In the genomic region with DNA sequence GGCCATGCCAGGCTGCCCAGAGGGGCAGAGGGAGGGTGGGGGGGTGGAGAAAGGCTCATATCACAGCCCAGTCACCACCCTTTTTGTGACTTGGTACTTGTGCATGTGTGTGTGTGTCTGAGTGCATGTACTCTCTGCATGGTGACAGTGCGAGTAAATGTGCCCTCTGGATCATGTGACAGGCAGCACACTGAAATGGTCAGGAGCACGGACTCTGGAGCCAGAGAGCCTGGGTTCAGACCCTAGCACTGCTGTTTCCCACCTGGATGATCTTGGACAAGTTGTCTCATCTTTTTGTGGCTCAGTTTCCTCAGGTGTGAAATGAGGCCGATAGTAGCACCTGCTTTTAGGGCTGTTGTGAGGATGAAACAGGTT, we compare ENCODE assay signal across 9 cellular contexts. TPM values are rescaled to one million over a fixed set of nuclear protein-coding genes. Genes with fewer than 3 reads are reported as not detected.
DNase-seq lines count a peak whose midpoint lies in the region; ATAC-seq, FAIRE-seq and TF ChIP-seq lines count a peak whose summit lies in the region.
"Had no signal": no experiment of that assay in that cellular context is flagged by ENCODE, and none has a peak within 500 bp of the region (broad histone marks: within the 10 kb centered on the region; RNA-seq: fewer than 3 reads in every experiment).

No MANE protein-coding gene starts in this region.

- no peak overlapping the region for H3K4me3 Mint-ChIP-seq in activated CD4-positive, alpha-beta T cell treated with anti-CD3 and anti-CD28 coated beads, Interleukin-2, amount 10 ng/mL, durations not matched to agents 24 days and 14 days
- no peak overlapping the region for H3K4me3 Mint-ChIP-seq in activated naive CD8-positive, alpha-beta T cell treated with anti-CD3 and anti-CD28 coated beads, Interleukin-2, amount 50 U/mL, for 24 hours
- H3K4me3 Mint-ChIP-seq: HFFc6 had no signal

- H3K4me3 ChIP-seq in kidney (ENCODE audit: low read length in 2 of 2) = peak overlapping the region; percentile 3 to 91
- H3K4me3 ChIP-seq in stomach smooth muscle (ENCODE audit: low read length in 2 of 2) = peak overlapping the region in 1 of 2 donors; percentile 87

- peaks cover 12 to 25% of the 10 kb centered on the region in 2 donors for H3K4me1 ChIP-seq in kidney (ENCODE audit: control insufficient read depth in 1 of 2, insufficient read depth in 1 of 2, low read depth in 1 of 2, low read length in 2 of 2)
- peaks cover 44% of the 10 kb centered on the region for H3K4me1 ChIP-seq in stomach smooth muscle (ENCODE audit: control insufficient read depth, insufficient read depth, low read length)

- peaks cover 27% of the 10 kb centered on the region for H3K36me3 Mint-ChIP-seq in activated CD4-positive, alpha-beta T cell treated with anti-CD3 and anti-CD28 coated beads, Interleukin-2, amount 10 ng/mL, durations not matched to agents 24 days and 14 days (ENCODE audit: low read depth)
- H3K36me3 Mint-ChIP-seq in activated naive CD8-positive, alpha-beta T cell treated with anti-CD3 and anti-CD28 coated beads, Interleukin-2, amount 50 U/mL, for 24 hours (ENCODE audit: low read depth) = peaks cover 7% of the 10 kb centered on the region

- H3K27ac ChIP-seq in kidney (ENCODE audit: low read depth in 2 of 2, low read length in 2 of 2) = peak overlapping the region; percentile 91 to 95
- peak overlapping the region; percentile 98 for H3K27ac ChIP-seq in stomach smooth muscle (ENCODE audit: low read length)

- peaks cover 43% of the 10 kb centered on the region for H3K4me1 Mint-ChIP-seq in activated CD4-positive, alpha-beta T cell treated with anti-CD3 and anti-CD28 coated beads, Interleukin-2, amount 10 ng/mL, durations not matched to agents 24 days and 14 days
- peaks cover 34% of the 10 kb centered on the region for H3K4me1 Mint-ChIP-seq in activated naive CD8-positive, alpha-beta T cell treated with anti-CD3 and anti-CD28 coated beads, Interleukin-2, amount 50 U/mL, for 24 hours

- intact Hi-C loops in activated CD4-positive, alpha-beta T cell treated with anti-CD3 and anti-CD28 coated beads, Interleukin-2, amount 10 ng/mL, durations not matched to agents 24 days and 14 days (cut with micrococcal nuclease) = no loop called here
- intact Hi-C loops in kidney (cut with DNase I) = no loop called here

- no peaks in the 10 kb centered on the region for H3K27me3 Mint-ChIP-seq in activated CD4-positive, alpha-beta T cell treated with anti-CD3 and anti-CD28 coated beads, Interleukin-2, amount 10 ng/mL, durations not matched to agents 24 days and 14 days
- no peaks in the 10 kb centered on the region for H3K27me3 Mint-ChIP-seq in activated naive CD8-positive, alpha-beta T cell treated with anti-CD3 and anti-CD28 coated beads, Interleukin-2, amount 50 U/mL, for 24 hours

- peaks cover 6 to 17% of the 10 kb centered on the region in 2 donors for H3K36me3 ChIP-seq in kidney (ENCODE audit: control insufficient read depth in 1 of 2, insufficient read depth in 2 of 2, low read length in 2 of 2)
- H3K36me3 ChIP-seq in stomach smooth muscle (ENCODE audit: control insufficient read depth in 2 of 2, insufficient read depth in 2 of 2, low read length in 2 of 2) = peaks cover 9 to 19% of the 10 kb centered on the region in 2 donors

- H3K27me3 ChIP-seq in stomach smooth muscle (ENCODE audit: control insufficient read depth in 1 of 2, insufficient read depth in 2 of 2, low read length in 2 of 2) = no peaks in the 10 kb centered on the region

- no peak for DNase-seq in activated CD4-positive, alpha-beta T cell treated with anti-CD3 and anti-CD28 coated beads, Interleukin-2, amount 10 ng/mL, durations not matched to agents 24 days and 14 days
- no peak for DNase-seq in activated CD4-positive, alpha-beta T cell treated with anti-CD3 and anti-CD28 coated beads, Interleukin-2, amount 50 U/mL, for 4 hours
- no peak for DNase-seq in activated naive CD8-positive, alpha-beta T cell treated with anti-CD3 and anti-CD28 coated beads, Interleukin-2, amount 50 U/mL, for 24 hours
- DNase-seq in kidney (no peak), dermis blood vessel endothelial cell (no peak)
- DNase-seq in activated effector memory CD4-positive, alpha-beta T cell treated with Interleukin-2 at 50 U/mL for 16 hours = no peak

- no peak for ATAC-seq in activated naive CD8-positive, alpha-beta T cell treated with anti-CD3 and anti-CD28 coated beads, Interleukin-2, amount 50 U/mL, for 24 hours
- ATAC-seq in GM19035 (IDR thresholded peaks at IDR 0.05; ENCODE audit: unreplicated experiment) = no peak

- H3K9ac ChIP-seq in kidney (ENCODE audit: low read length in 2 of 2) (peak overlapping the region in 1 of 2 donors; percentile 38), stomach smooth muscle (ENCODE audit: low read length in 2 of 2) (peak overlapping the region; percentile 36 to 96)

- H3K9me3 Mint-ChIP-seq in activated CD4-positive, alpha-beta T cell treated with anti-CD3 and anti-CD28 coated beads, Interleukin-2, amount 10 ng/mL, durations not matched to agents 24 days and 14 days = no peaks in the 10 kb centered on the region
- H3K9me3 Mint-ChIP-seq in activated naive CD8-positive, alpha-beta T cell treated with anti-CD3 and anti-CD28 coated beads, Interleukin-2, amount 50 U/mL, for 24 hours = no peaks in the 10 kb centered on the region
- H3K9me3 Mint-ChIP-seq: HFFc6 had no signal

- TF ChIP-seq CTCF in kidney (IDR thresholded peaks at IDR 0.05; ENCODE audit: borderline replicate concordance, extremely low read depth, insufficient read depth) = no peak

- H3K27ac Mint-ChIP-seq in activated CD4-positive, alpha-beta T cell treated with anti-CD3 and anti-CD28 coated beads, Interleukin-2, amount 10 ng/mL, durations not matched to agents 24 days and 14 days = peak overlapping the region; percentile 99
- H3K27ac Mint-ChIP-seq in activated naive CD8-positive, alpha-beta T cell treated with anti-CD3 and anti-CD28 coated beads, Interleukin-2, amount 50 U/mL, for 24 hours = peak overlapping the region; percentile 99
- H3K27ac Mint-ChIP-seq: HFFc6 had no signal

- H3K9me3 ChIP-seq in kidney (ENCODE audit: control insufficient read depth in 1 of 2, low read length in 2 of 2) (no peaks in the 10 kb centered on the region), stomach smooth muscle (ENCODE audit: control insufficient read depth in 2 of 2, low read length in 2 of 2) (no peaks in the 10 kb centered on the region)

- FAIRE-seq in kidney (lab: Jason Lieb, UNC) = no peak

RNA-seq across cellular contexts. Expression of a gene that starts 2.0 kb away (rescaled TPM):
- 61.2 and 65.6 TPM in 2 replicates for total RNA-seq in activated CD4-positive, alpha-beta T cell treated with anti-CD3 and anti-CD28 coated beads, Interleukin-2, amount 10 ng/mL, durations not matched to agents 24 days and 14 days
- total RNA-seq in kidney (90.9 TPM), dermis blood vessel endothelial cell (20.6 and 39.7 TPM in 2 replicates)
- polyA plus RNA-seq in kidney (ENCODE audit: insufficient read depth, low read depth, low replicate concordance) = 18.8 TPM

RNA-seq across cellular contexts. Expression of a gene that starts 16.1 kb away (rescaled TPM):
- 71.6 and 82.3 TPM in 2 replicates for total RNA-seq in activated CD4-positive, alpha-beta T cell treated with anti-CD3 and anti-CD28 coated beads, Interleukin-2, amount 10 ng/mL, durations not matched to agents 24 days and 14 days
- total RNA-seq in kidney (61.2 TPM), dermis blood vessel endothelial cell (32.7 and 42.4 TPM in 2 replicates)
- 31.1 TPM for polyA plus RNA-seq in kidney (ENCODE audit: insufficient read depth, low read depth, low replicate concordance)

RNA-seq across cellular contexts. Expression of a gene that starts 28.6 kb away (rescaled TPM):
- total RNA-seq in activated CD4-positive, alpha-beta T cell treated with anti-CD3 and anti-CD28 coated beads, Interleukin-2, amount 10 ng/mL, durations not matched to agents 24 days and 14 days = 50.7 and 52.6 TPM in 2 replicates
- total RNA-seq in kidney = 39.2 TPM
- polyA plus RNA-seq in kidney (ENCODE audit: insufficient read depth, low read depth, low replicate concordance) = 57.3 TPM
- 16.7 and 28.0 TPM in 2 replicates for total RNA-seq in dermis blood vessel endothelial cell

RNA-seq across cellular contexts. Expression of a gene that starts 30.9 kb away (rescaled TPM):
- 1.3 and 1.6 TPM in 2 replicates for total RNA-seq in activated CD4-positive, alpha-beta T cell treated with anti-CD3 and anti-CD28 coated beads, Interleukin-2, amount 10 ng/mL, durations not matched to agents 24 days and 14 days
- total RNA-seq in kidney (0.47 TPM), dermis blood vessel endothelial cell (0.84 and 1.2 TPM in 2 replicates)
- 0.71 TPM for polyA plus RNA-seq in kidney (ENCODE audit: insufficient read depth, low read depth, low replicate concordance)

RNA-seq across cellular contexts. Expression of a gene that starts 31.4 kb away (rescaled TPM):
- total RNA-seq in activated CD4-positive, alpha-beta T cell treated with anti-CD3 and anti-CD28 coated beads, Interleukin-2, amount 10 ng/mL, durations not matched to agents 24 days and 14 days = 49.1 and 50.4 TPM in 2 replicates
- total RNA-seq in kidney (22.0 TPM), dermis blood vessel endothelial cell (38.5 and 40.2 TPM in 2 replicates)
- 38.3 TPM for polyA plus RNA-seq in kidney (ENCODE audit: insufficient read depth, low read depth, low replicate concordance)
